In genomic region chr6:85676086-85676729, GRCh38 we compare ENCODE assay signal across 8 cellular contexts. TPM values are rescaled to one million over a fixed set of nuclear protein-coding genes. Genes with fewer than 3 reads are reported as not detected.
DNase-seq lines count a peak whose midpoint lies in the region; ATAC-seq and TF ChIP-seq lines count a peak whose summit lies in the region.

No MANE protein-coding gene starts in this region.

- H3K4me2 ChIP-seq in DND-41 (ENCODE audit: insufficient read depth, low read length) = peak overlapping the region; percentile 67

- no peak overlapping the region for H2AFZ ChIP-seq in DND-41 (ENCODE audit: low read depth, low read length)

- H4K20me1 ChIP-seq in DND-41 (ENCODE audit: insufficient read depth, low read length) = peaks cover 34% of the 10 kb centered on the region; the same call in 1 of the 2 replicates

- peaks cover 58% of the 10 kb centered on the region for H3K4me1 Mint-ChIP-seq in neural crest cell

- peaks cover 5% of the 10 kb centered on the region for H3K27me3 Mint-ChIP-seq in neural crest cell (ENCODE audit: low read depth)

- peaks cover 48% of the 10 kb centered on the region for H3K36me3 ChIP-seq in DND-41 (ENCODE audit: insufficient read depth, low read length)
- no peaks in the 10 kb centered on the region for H3K36me3 ChIP-seq in effector memory CD4-positive, alpha-beta T cell (ENCODE audit: control insufficient read depth, insufficient read depth, low read length)

- peaks cover 79% of the 10 kb centered on the region for H3K79me2 ChIP-seq in DND-41 (ENCODE audit: insufficient read depth, low read length)

- H3K27ac ChIP-seq in DND-41 (ENCODE audit: low read length) = peak overlapping the region; percentile 91
- peak overlapping the region; percentile 18 for H3K27ac ChIP-seq in effector memory CD4-positive, alpha-beta T cell (ENCODE audit: insufficient read depth, low read length, poor library complexity, severe bottlenecking)

- peak overlapping the region; percentile 89 for H3K27ac Mint-ChIP-seq in neural crest cell (ENCODE audit: unreplicated experiment)

- no peaks in the 10 kb centered on the region for H3K9me3 ChIP-seq in DND-41 (ENCODE audit: insufficient read depth, low read length, severe bottlenecking)
- H3K9me3 ChIP-seq in effector memory CD4-positive, alpha-beta T cell (ENCODE audit: control insufficient read depth, low read length) = no peaks in the 10 kb centered on the region

- peaks cover 45% of the 10 kb centered on the region for H3K4me1 ChIP-seq in DND-41 (ENCODE audit: insufficient read depth, low read length)
- peaks cover 14% of the 10 kb centered on the region for H3K4me1 ChIP-seq in effector memory CD4-positive, alpha-beta T cell (ENCODE audit: control insufficient read depth, insufficient read depth, low read length, poor library complexity, severe bottlenecking)

- H3K36me3 Mint-ChIP-seq in neural crest cell (ENCODE audit: low read depth) = peaks cover 40% of the 10 kb centered on the region

- ATAC-seq in DND-41 (ENCODE audit: insufficient read depth, low read depth) (no peak), GM21529 (IDR thresholded peaks at IDR 0.05; ENCODE audit: unreplicated experiment) (no peak), HG02870 (IDR thresholded peaks at IDR 0.05; ENCODE audit: unreplicated experiment) (no peak), HG03442 (IDR thresholded peaks at IDR 0.05; ENCODE audit: unreplicated experiment) (no peak)

- H3K9me3 Mint-ChIP-seq in neural crest cell = no peaks in the 10 kb centered on the region

- TF ChIP-seq POLR2A in NB4 (IDR thresholded peaks at IDR 0.05; ENCODE audit: extremely low read depth, insufficient read length) = peak; percentile 11

- peak overlapping the region; percentile 97 for H3K9ac ChIP-seq in DND-41 (ENCODE audit: low read depth, low read length)

- peak overlapping the region; percentile 98 for H3K4me3 Mint-ChIP-seq in neural crest cell

- H3K4me3 ChIP-seq in DND-41 (ENCODE audit: low read depth in 1 of 2, low read length in 2 of 2) = peak overlapping the region; percentile 93 to 98
- H3K4me3 ChIP-seq in NB4 (ENCODE audit: low read depth, low read length) = peak overlapping the region; percentile 97
- peak overlapping the region; percentile 86 for H3K4me3 ChIP-seq in effector memory CD4-positive, alpha-beta T cell (ENCODE audit: insufficient read depth, low read depth, low read length, poor library complexity, severe bottlenecking)

- no peaks in the 10 kb centered on the region for H3K27me3 ChIP-seq in DND-41 (ENCODE audit: insufficient read depth, low read length, poor library complexity)
- no peaks in the 10 kb centered on the region for H3K27me3 ChIP-seq in effector memory CD4-positive, alpha-beta T cell (replicated peaks; ENCODE audit: control insufficient read depth, insufficient read depth, low read length, poor library complexity, severe bottlenecking)

- DNase-seq in DND-41 = no peak
- peak; percentile 39 for DNase-seq in NB4 (ENCODE audit: low read depth)
- no peak for DNase-seq in effector memory CD4-positive, alpha-beta T cell
- no peak for DNase-seq in neural crest cell (ENCODE audit: low read depth, low spot score)
- DNase-seq in effector CD4-positive, alpha-beta T cell = no peak

- TF ChIP-seq CTCF in DND-41 (IDR thresholded peaks at IDR 0.05; ENCODE audit: borderline replicate concordance, extremely low read depth, low read length, poor library complexity, severe bottlenecking) (no peak), NB4 (IDR thresholded peaks at IDR 0.05; ENCODE audit: low read depth, low read length) (no peak), neural crest cell (conservative IDR thresholded peaks at IDR 0.05) (no peak)

RNA-seq across cellular contexts. Expression of gene SYNCRIP, which starts 33.5 kb away (rescaled TPM):
- 144 and 146 TPM in 2 replicates for total RNA-seq in neural crest cell
